ENCODE assay signal across 26 cellular contexts in the genomic region with DNA sequence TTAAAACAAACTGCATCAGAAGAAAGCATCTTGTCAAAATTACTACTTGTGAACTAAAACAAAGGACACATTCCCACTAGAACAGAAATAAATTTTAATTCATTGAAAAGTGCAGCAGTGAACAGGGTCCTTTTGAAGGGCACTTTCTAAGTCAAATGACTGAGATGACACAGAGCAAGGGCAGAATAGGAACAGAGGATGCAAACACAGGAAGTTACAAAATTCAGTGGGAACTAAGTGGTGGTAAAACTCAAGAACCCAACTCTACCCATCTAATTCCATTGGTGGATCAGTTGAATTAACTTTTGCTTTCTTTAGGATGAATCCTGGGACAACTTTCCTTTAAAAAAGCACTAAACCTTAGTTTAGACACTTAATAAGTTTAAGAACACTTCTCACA. TPM values are rescaled to one million over a fixed set of nuclear protein-coding genes. Genes with fewer than 3 reads are reported as not detected.
DNase-seq lines count a peak whose midpoint lies in the region; ATAC-seq, FAIRE-seq and TF ChIP-seq lines count a peak whose summit lies in the region.
"Had no signal": no experiment of that assay in that cellular context is flagged by ENCODE, and none has a peak within 500 bp of the region (broad histone marks: within the 10 kb centered on the region; RNA-seq: fewer than 3 reads in every experiment).

No MANE protein-coding gene starts in this region.

- ATAC-seq in activated naive CD8-positive, alpha-beta T cell treated with anti-CD3 and anti-CD28 coated beads, Interleukin-2, amount 10 ng/mL, durations not matched to agents 7 days and 5 days (ENCODE audit: low read depth): no peak
- no peak for ATAC-seq in activated naive CD8-positive, alpha-beta T cell treated with anti-CD3 and anti-CD28 coated beads, Interleukin-2, amount 50 U/mL, for 24 hours
- no peak for ATAC-seq in effector memory CD8-positive, alpha-beta T cell (replicated peaks)
- ATAC-seq in GM21390 (IDR thresholded peaks at IDR 0.05; ENCODE audit: unreplicated experiment): no peak
- ATAC-seq: activated naive CD4-positive, alpha-beta T cell treated with anti-CD3 and anti-CD28 coated beads, Interleukin-2, amount 50 U/mL, for 72 hours; K562; left cardiac atrium; stimulated activated memory B cell treated with anti-CD40 and anti-IgM and Interleukin-4, amounts not matched to agents 10 μg/mL and 1 μg/mL and 100 μg/mL, for 72 hours; T-cell had no signal

- no peak for FAIRE-seq in D721Med (lab: Jason Lieb, UNC)
- FAIRE-seq: GM18507, K562, RCC 7860 had no signal

- H3K4me3 Mint-ChIP-seq in activated naive CD8-positive, alpha-beta T cell treated with anti-CD3 and anti-CD28 coated beads, Interleukin-2, amount 10 ng/mL, durations not matched to agents 7 days and 5 days: no peak overlapping the region
- no peak overlapping the region for H3K4me3 Mint-ChIP-seq in activated naive CD8-positive, alpha-beta T cell treated with anti-CD3 and anti-CD28 coated beads, Interleukin-2, amount 50 U/mL, for 24 hours
- H3K4me3 Mint-ChIP-seq in effector memory CD8-positive, alpha-beta T cell: no peak overlapping the region
- H3K4me3 Mint-ChIP-seq: stimulated activated memory B cell treated with anti-CD40 and anti-IgM and Interleukin-4, amounts not matched to agents 10 μg/mL and 1 μg/mL and 100 μg/mL, for 72 hours; T-cell had no signal

- no peak for DNase-seq in activated naive CD8-positive, alpha-beta T cell treated with anti-CD3 and anti-CD28 coated beads, Interleukin-2, amount 10 ng/mL, durations not matched to agents 7 days and 5 days
- no peak for DNase-seq in activated naive CD8-positive, alpha-beta T cell treated with anti-CD3 and anti-CD28 coated beads, Interleukin-2, amount 50 U/mL, for 24 hours
- DNase-seq in Kasumi-1 (lab: John Stamatoyannopoulos, UW) (peak; percentile 30 to 48), NCI-H128 (lab: John Stamatoyannopoulos, UW; ENCODE audit: unreplicated experiment) (no peak), D721Med (ENCODE audit: insufficient read length, low spot score) (no peak)
- no peak for DNase-seq in effector memory CD8-positive, alpha-beta T cell
- DNase-seq: activated CD4-positive, alpha-beta T cell treated with anti-CD3 and anti-CD28 coated beads, Interleukin-2, amount 50 U/mL, for 4 hours; activated CD4-positive, CD25-positive, alpha-beta regulatory T cell; C1 segment of cervical spinal cord; effector CD8-positive, alpha-beta T cell; hippocampal formation; left cardiac atrium; mammary epithelial cell; NCI-H1417 treated with DMSO at 0.1 percent for 48 hours; NCI-H2081; NCI-H526; ovary; SJCRH30; T-cell; trophoblast cell had no signal

- peaks cover 21% of the 10 kb centered on the region for H3K4me1 Mint-ChIP-seq in activated naive CD8-positive, alpha-beta T cell treated with anti-CD3 and anti-CD28 coated beads, Interleukin-2, amount 10 ng/mL, durations not matched to agents 7 days and 5 days
- H3K4me1 Mint-ChIP-seq in activated naive CD8-positive, alpha-beta T cell treated with anti-CD3 and anti-CD28 coated beads, Interleukin-2, amount 50 U/mL, for 24 hours: peaks cover 24% of the 10 kb centered on the region
- peaks cover 22 to 32% of the 10 kb centered on the region in 2 donors for H3K4me1 Mint-ChIP-seq in effector memory CD8-positive, alpha-beta T cell (ENCODE audit: low read depth in 2 of 2)
- H3K4me1 Mint-ChIP-seq: stimulated activated memory B cell treated with anti-CD40 and anti-IgM and Interleukin-4, amounts not matched to agents 10 μg/mL and 1 μg/mL and 100 μg/mL, for 72 hours had no signal

- H3K9me3 Mint-ChIP-seq in activated naive CD8-positive, alpha-beta T cell treated with anti-CD3 and anti-CD28 coated beads, Interleukin-2, amount 10 ng/mL, durations not matched to agents 7 days and 5 days: no peaks in the 10 kb centered on the region
- H3K9me3 Mint-ChIP-seq in activated naive CD8-positive, alpha-beta T cell treated with anti-CD3 and anti-CD28 coated beads, Interleukin-2, amount 50 U/mL, for 24 hours: no peaks in the 10 kb centered on the region
- H3K9me3 Mint-ChIP-seq in effector memory CD8-positive, alpha-beta T cell: no peaks in the 10 kb centered on the region
- H3K9me3 Mint-ChIP-seq: activated naive CD4-positive, alpha-beta T cell treated with anti-CD3 and anti-CD28 coated beads, Interleukin-2, amount 50 U/mL, for 72 hours; stimulated activated memory B cell treated with anti-CD40 and anti-IgM and Interleukin-4, amounts not matched to agents 10 μg/mL and 1 μg/mL and 100 μg/mL, for 72 hours; T-cell had no signal

- H3K27me3 Mint-ChIP-seq in activated naive CD8-positive, alpha-beta T cell treated with anti-CD3 and anti-CD28 coated beads, Interleukin-2, amount 10 ng/mL, durations not matched to agents 7 days and 5 days: no peaks in the 10 kb centered on the region
- no peaks in the 10 kb centered on the region for H3K27me3 Mint-ChIP-seq in activated naive CD8-positive, alpha-beta T cell treated with anti-CD3 and anti-CD28 coated beads, Interleukin-2, amount 50 U/mL, for 24 hours
- no peaks in the 10 kb centered on the region for H3K27me3 Mint-ChIP-seq in effector memory CD8-positive, alpha-beta T cell
- H3K27me3 Mint-ChIP-seq: stimulated activated memory B cell treated with anti-CD40 and anti-IgM and Interleukin-4, amounts not matched to agents 10 μg/mL and 1 μg/mL and 100 μg/mL, for 72 hours; T-cell had no signal

- peak overlapping the region; percentile 38 for H3K27ac Mint-ChIP-seq in activated naive CD8-positive, alpha-beta T cell treated with anti-CD3 and anti-CD28 coated beads, Interleukin-2, amount 10 ng/mL, durations not matched to agents 7 days and 5 days
- no peak overlapping the region for H3K27ac Mint-ChIP-seq in activated naive CD8-positive, alpha-beta T cell treated with anti-CD3 and anti-CD28 coated beads, Interleukin-2, amount 50 U/mL, for 24 hours
- peak overlapping the region; percentile 72 to 90 for H3K27ac Mint-ChIP-seq in effector memory CD8-positive, alpha-beta T cell
- H3K27ac Mint-ChIP-seq: stimulated activated memory B cell treated with anti-CD40 and anti-IgM and Interleukin-4, amounts not matched to agents 10 μg/mL and 1 μg/mL and 100 μg/mL, for 72 hours had no signal

- no peak for TF ChIP-seq CTCF in D721Med (IDR thresholded peaks at IDR 0.05; ENCODE audit: insufficient read depth, missing control alignments)

- POLR2A ChIA-PET in activated naive CD8-positive, alpha-beta T cell treated with anti-CD3 and anti-CD28 coated beads, Interleukin-2, amount 10 ng/mL, durations not matched to agents 7 days and 5 days (lab: Charles Lee): no interaction called here

- H3K36me3 Mint-ChIP-seq in activated naive CD8-positive, alpha-beta T cell treated with anti-CD3 and anti-CD28 coated beads, Interleukin-2, amount 10 ng/mL, durations not matched to agents 7 days and 5 days: peaks cover 54% of the 10 kb centered on the region
- H3K36me3 Mint-ChIP-seq in activated naive CD8-positive, alpha-beta T cell treated with anti-CD3 and anti-CD28 coated beads, Interleukin-2, amount 50 U/mL, for 24 hours (ENCODE audit: low read depth): peaks cover 32% of the 10 kb centered on the region
- H3K36me3 Mint-ChIP-seq in effector memory CD8-positive, alpha-beta T cell (ENCODE audit: insufficient read depth): peaks cover 8% of the 10 kb centered on the region

RNA-seq across cellular contexts. Expression of gene GNS, which starts 45.8 kb away (rescaled TPM):
- 10 to 100 TPM; 28.6 to 32.0 TPM for total RNA-seq in activated naive CD8-positive, alpha-beta T cell treated with anti-CD3 and anti-CD28 coated beads, Interleukin-2, amount 10 ng/mL, durations not matched to agents 7 days and 5 days

Comparison
In these comparisons a context has a peak if more than half of its experiments do, and no peak if none do; other contexts are left out.
1. DNase-seq: peak in Kasumi-1 (2 of 2); none in activated naive CD8-positive, alpha-beta T cell treated with anti-CD3 and anti-CD28 coated beads, Interleukin-2, amount 10 ng/mL, durations not matched to agents 7 days and 5 days (single experiment), activated naive CD8-positive, alpha-beta T cell treated with anti-CD3 and anti-CD28 coated beads, Interleukin-2, amount 50 U/mL, for 24 hours (single experiment), effector memory CD8-positive, alpha-beta T cell (0 of 3), NCI-H128 (single experiment) and D721Med (single experiment).